Comparison of ENCODE assay signal across 8 cellular contexts in genomic region chr13:44575741-44576395, GRCh38. TPM values are rescaled to one million over a fixed set of nuclear protein-coding genes. Genes with fewer than 3 reads are reported as not detected.
DNase-seq lines count a peak whose midpoint lies in the region; ATAC-seq, FAIRE-seq and TF ChIP-seq lines count a peak whose summit lies in the region.

TSC22D1 (minus strand) TSS chr13:44576330; CDS start chr13:44576074, 256 bp downstream.

- peak within 1 kb of the TSS; percentile 97 for H3K4me3 ChIP-seq in BLaER1
- H3K4me3 ChIP-seq in cardiac muscle cell: peak within 1 kb of the TSS; percentile 74
- peak within 1 kb of the TSS; percentile 66 to 94 (median 88) for H3K4me3 ChIP-seq in pancreas
- peak within 1 kb of the TSS; percentile 97 for H3K4me3 ChIP-seq in thymus (ENCODE audit: low read length)

- no peak for TF ChIP-seq CTCF in cardiac muscle cell (IDR thresholded peaks at IDR 0.05; ENCODE audit: low read depth, low read length)
- TF ChIP-seq CTCF in pancreas (IDR thresholded peaks at IDR 0.05): no peak

- H3K4me1 ChIP-seq in BLaER1 (peaks cover 55% of the 10 kb centered on the region), cardiac muscle cell (ENCODE audit: low read depth) (peaks cover 43% of the 10 kb centered on the region), pancreas (peaks cover 14 to 44% (median 35%) of the 10 kb centered on the region in 3 donors), thymus (ENCODE audit: control insufficient read depth, insufficient read depth, low read length) (peaks cover 21% of the 10 kb centered on the region)

- peak within 1 kb of the TSS; percentile 93 for H3K4me2 ChIP-seq in BLaER1

- POLR2A ChIA-PET in HEK293T (lab: Yijun Ruan, JAX): no interaction called here

- CTCF ChIA-PET in HEK293T (lab: Yijun Ruan, JAX): interaction anchor here (0.6 kb wide), 1 partner anchor 105 kb away, joined by 3 read pairs; no protein-coding TSS in a partner anchor

- no peaks in the 10 kb centered on the region for H3K9me3 ChIP-seq in BLaER1
- H3K9me3 ChIP-seq in cardiac muscle cell (ENCODE audit: low read depth): no peaks in the 10 kb centered on the region
- no peaks in the 10 kb centered on the region for H3K9me3 ChIP-seq in pancreas
- no peaks in the 10 kb centered on the region for H3K9me3 ChIP-seq in thymus (ENCODE audit: control insufficient read depth)

- FAIRE-seq in pancreas (lab: Jason Lieb, UNC): no peak

- peaks cover 39% of the 10 kb centered on the region; the same call in 1 of the 2 replicates for H4K20me1 ChIP-seq in BLaER1

- DNase-seq in HEK293T (ENCODE audit: extremely low spot score) (no peak), cardiac muscle cell (ENCODE audit: low read depth in 1 of 2, low spot score in 1 of 2) (peak; percentile 57 to 66), pancreas (peak; percentile 22 to 83 (median 54)), NCI-H2196 treated with DMSO at 0.1 percent for 48 hours (lab: John Stamatoyannopoulos, UW; ENCODE audit: unreplicated experiment) (no peak)

- H3K36me3 ChIP-seq in BLaER1: peaks cover 11% of the 10 kb centered on the region; the same call in 1 of the 2 replicates
- no peaks in the 10 kb centered on the region for H3K36me3 ChIP-seq in cardiac muscle cell
- H3K36me3 ChIP-seq in pancreas: no peaks in the 10 kb centered on the region
- peaks cover 7% of the 10 kb centered on the region for H3K36me3 ChIP-seq in thymus (ENCODE audit: control insufficient read depth, insufficient read depth)

- peak within 1 kb of the TSS; percentile 89 for H3K9ac ChIP-seq in BLaER1

- ATAC-seq in SK-N-SH treated with all-trans-retinoic acid at 6 μM for 48 hours: peak; percentile 15
- peak in 3 of 4 donors; percentile 6 to 15 (median 10) for ATAC-seq in pancreas

- intact Hi-C loops in pancreas (cut with DNase I): no loop called here

- WGBS in adipose tissue, 3 donors: 0 to 1% (median 1%) methylated on average over 48 to 53 of the region's 53 CpGs
- WGBS in pancreas, 2 donors: 0% methylated on average over 46 to 52 of the region's 53 CpGs
- WGBS in thymus: under 1% methylated on average over 53 of the region's 53 CpGs

- H3K27me3 ChIP-seq in BLaER1 (no peaks in the 10 kb centered on the region), cardiac muscle cell (no peaks in the 10 kb centered on the region), pancreas (no peaks in the 10 kb centered on the region), thymus (ENCODE audit: control insufficient read depth, insufficient read depth) (no peaks in the 10 kb centered on the region)

- peak within 1 kb of the TSS; percentile 95 for H3K27ac ChIP-seq in BLaER1
- peak within 1 kb of the TSS; percentile 83 for H3K27ac ChIP-seq in adipose tissue (ENCODE audit: low read depth, low read length)
- H3K27ac ChIP-seq in cardiac muscle cell: peak within 1 kb of the TSS; percentile 99
- H3K27ac ChIP-seq in pancreas: peak within 1 kb of the TSS; percentile 93 to 98 (median 95)
- H3K27ac ChIP-seq in thymus (ENCODE audit: low read depth): peak within 1 kb of the TSS; percentile 97

TF ChIP-seq in HEK293T, 16 proteins besides CTCF, POLR2A, EP300 and RAD21:
- peak; percentile 44; the same call in 1 of the 2 replicates for TF ChIP-seq L3MBTL2 (conservative IDR thresholded peaks at IDR 0.05)
- no peak for TF ChIP-seq HDGF (IDR thresholded peaks at IDR 0.05; ENCODE audit: borderline replicate concordance)

TF ChIP-seq in SK-N-SH treated with all-trans-retinoic acid at 6 μM for 48 hours, 23 proteins besides CTCF, POLR2A, EP300 and RAD21:
- no peak for TF ChIP-seq ZNF8 (CRISPR knock-in tag; IDR thresholded peaks at IDR 0.05)
- TF ChIP-seq, protein P1, sequence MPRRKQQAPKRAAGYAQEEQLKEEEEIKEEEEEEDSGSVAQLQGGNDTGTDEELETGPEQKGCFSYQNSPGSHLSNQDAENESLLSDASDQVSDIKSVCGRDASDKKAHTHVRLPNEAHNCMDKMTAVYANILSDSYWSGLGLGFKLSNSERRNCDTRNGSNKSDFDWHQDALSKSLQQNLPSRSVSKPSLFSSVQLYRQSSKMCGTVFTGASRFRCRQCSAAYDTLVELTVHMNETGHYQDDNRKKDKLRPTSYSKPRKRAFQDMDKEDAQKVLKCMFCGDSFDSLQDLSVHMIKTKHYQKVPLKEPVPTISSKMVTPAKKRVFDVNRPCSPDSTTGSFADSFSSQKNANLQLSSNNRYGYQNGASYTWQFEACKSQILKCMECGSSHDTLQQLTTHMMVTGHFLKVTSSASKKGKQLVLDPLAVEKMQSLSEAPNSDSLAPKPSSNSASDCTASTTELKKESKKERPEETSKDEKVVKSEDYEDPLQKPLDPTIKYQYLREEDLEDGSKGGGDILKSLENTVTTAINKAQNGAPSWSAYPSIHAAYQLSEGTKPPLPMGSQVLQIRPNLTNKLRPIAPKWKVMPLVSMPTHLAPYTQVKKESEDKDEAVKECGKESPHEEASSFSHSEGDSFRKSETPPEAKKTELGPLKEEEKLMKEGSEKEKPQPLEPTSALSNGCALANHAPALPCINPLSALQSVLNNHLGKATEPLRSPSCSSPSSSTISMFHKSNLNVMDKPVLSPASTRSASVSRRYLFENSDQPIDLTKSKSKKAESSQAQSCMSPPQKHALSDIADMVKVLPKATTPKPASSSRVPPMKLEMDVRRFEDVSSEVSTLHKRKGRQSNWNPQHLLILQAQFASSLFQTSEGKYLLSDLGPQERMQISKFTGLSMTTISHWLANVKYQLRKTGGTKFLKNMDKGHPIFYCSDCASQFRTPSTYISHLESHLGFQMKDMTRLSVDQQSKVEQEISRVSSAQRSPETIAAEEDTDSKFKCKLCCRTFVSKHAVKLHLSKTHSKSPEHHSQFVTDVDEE (CRISPR knock-in tag; IDR thresholded peaks at IDR 0.05): no peak
- TF ChIP-seq PPARA (CRISPR knock-in tag; IDR thresholded peaks at IDR 0.05; ENCODE audit: borderline replicate concordance): no peak
- no peak for TF ChIP-seq SNAI2 (CRISPR knock-in tag; IDR thresholded peaks at IDR 0.05)
- TF ChIP-seq ZNF70 (CRISPR knock-in tag; IDR thresholded peaks at IDR 0.05): no peak
- no peak for TF ChIP-seq TOX (CRISPR knock-in tag; IDR thresholded peaks at IDR 0.05; ENCODE audit: borderline replicate concordance)
- TF ChIP-seq RARB (CRISPR knock-in tag; IDR thresholded peaks at IDR 0.05): no peak
TF ChIP-seq in SK-N-SH treated with all-trans-retinoic acid at 6 μM for 48 hours: peak in this region for 0.

RNA-seq across cellular contexts. Expression of gene TSC22D1, which starts in this region (rescaled TPM):
- polyA plus RNA-seq in adipose tissue: 10 to 100 TPM; 24.6 to 61.6 (median 51.3) TPM
- total RNA-seq in cardiac muscle cell: 213 and 226 TPM in 2 replicates
- polyA plus RNA-seq in cardiac muscle cell: 455 and 555 TPM in 2 replicates
- total RNA-seq in pancreas: 10 to 100 TPM; 16.8 to 43.2 (median 30.2) TPM
- 10 to 100 TPM; 19.8 to 49.9 TPM for polyA plus RNA-seq in pancreas
- polyA plus RNA-seq in thymus: 263 TPM

Comparison
In these comparisons a context has a peak if more than half of its experiments do, and no peak if none do; other contexts are left out.
1. DNase-seq: peak in cardiac muscle cell (2 of 2) and pancreas (6 of 6); none in HEK293T (single experiment) and NCI-H2196 treated with DMSO at 0.1 percent for 48 hours (single experiment).
2. Peak in every context shown above with its lines, with median percentiles within 50 percentile points of each other: H3K27ac ChIP-seq and H3K4me3 ChIP-seq.